In the genomic region with DNA sequence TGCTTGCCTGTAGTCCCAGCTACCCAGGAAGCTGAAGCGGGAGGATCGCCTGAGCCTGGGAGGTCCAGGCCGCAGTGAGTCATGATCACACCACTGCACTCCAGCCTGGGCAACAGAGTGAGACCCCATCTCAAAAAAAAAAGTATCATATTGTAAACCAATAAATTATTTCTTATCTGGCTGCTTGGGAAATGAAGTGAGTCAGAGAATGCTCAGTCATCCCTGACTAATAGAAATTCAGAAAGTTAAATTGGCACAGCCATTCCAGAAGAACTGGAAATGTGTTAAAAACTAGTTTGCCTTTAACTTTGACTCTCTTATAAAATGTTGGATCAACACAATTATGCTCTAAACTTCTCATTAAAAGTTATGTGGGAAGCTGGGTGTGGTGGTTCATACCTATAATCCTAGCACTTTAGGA, we compare ENCODE assay signal across 20 cellular contexts. TPM values are rescaled to one million over a fixed set of nuclear protein-coding genes. Genes with fewer than 3 reads are reported as not detected.
A peak's percentile ranks its signal among the peaks of the same experiment; 100 is the strongest.
DNase-seq lines count a peak whose midpoint lies in the region; ATAC-seq and TF ChIP-seq lines count a peak whose summit lies in the region.
"Had no signal": no experiment of that assay in that cellular context is flagged by ENCODE, and none has a peak within 500 bp of the region (broad histone marks: within the 10 kb centered on the region; RNA-seq: fewer than 3 reads in every experiment).

No MANE protein-coding gene starts in this region.

- H3K4me2 ChIP-seq in osteoblast (ENCODE audit: insufficient read depth, low read length), result peak overlapping the region; percentile 27

- no peaks in the 10 kb centered on the region for H3K27me3 ChIP-seq in osteoblast (ENCODE audit: insufficient read depth, low read length)
- H3K27me3 ChIP-seq: heart left ventricle, pancreas had no signal

- no peaks in the 10 kb centered on the region for H4K20me1 ChIP-seq in osteoblast (ENCODE audit: insufficient read depth, low read length)

- no peak overlapping the region for H3K4me3 ChIP-seq in osteoblast (ENCODE audit: insufficient read depth, low read length)
- H3K4me3 ChIP-seq: GM12878, heart left ventricle, pancreas had no signal

- intact Hi-C loops in left cardiac atrium (cut with DNase I), result no loop called here

- TF ChIP-seq CTCF in osteoblast (IDR thresholded peaks at IDR 0.05; ENCODE audit: extremely low read depth, low read depth, low read length), result no peak

- no peak overlapping the region for H2AFZ ChIP-seq in osteoblast (ENCODE audit: low read length)

- DNase-seq in GM04504 (ENCODE audit: low read depth) (peak; percentile 13), RKO (ENCODE audit: low spot score) (peak; percentile 57), osteoblast (ENCODE audit: insufficient read length, low spot score, missing footprints) (peak; percentile 88), activated gamma-delta T cell (lab: John Stamatoyannopoulos, UW) (no peak), mesenteric fat pad (ENCODE audit: low spot score) (no peak), left cardiac atrium (no peak), GDM1 (lab: John Stamatoyannopoulos, UW) (no peak)
- DNase-seq: activated CD8-positive, alpha-beta memory T cell treated with anti-CD3 and anti-CD28 coated beads, Interleukin-2, amount 50 U/mL, for 4 hours; activated naive CD4-positive, alpha-beta T cell treated with anti-CD3 and anti-CD28 coated beads, Interleukin-2, amount 10 ng/mL, durations not matched to agents 7 days and 5 days; caudate nucleus; CD4-positive, CD25-positive, alpha-beta regulatory T cell; DND-41; effector memory CD8-positive, alpha-beta T cell; heart left ventricle; NCI-H2081; NCI-H774; pancreas; SHP77 had no signal

- ATAC-seq in esophagus mucosa (peak; percentile 61), left cardiac atrium (no peak)
- ATAC-seq: effector memory CD8-positive, alpha-beta T cell; GM12878; heart left ventricle; pancreas had no signal

- H3K79me2 ChIP-seq in osteoblast (ENCODE audit: insufficient read depth, low read length), result no peaks in the 10 kb centered on the region

- peaks cover 10% of the 10 kb centered on the region for H3K4me1 ChIP-seq in osteoblast (ENCODE audit: insufficient read depth, low read length)
- H3K4me1 ChIP-seq: heart left ventricle, pancreas had no signal

- peak overlapping the region; percentile 4 for H3K27ac ChIP-seq in osteoblast (ENCODE audit: low read depth, low read length)
- H3K27ac ChIP-seq: heart left ventricle, pancreas had no signal

- H3K9me3 ChIP-seq in osteoblast (ENCODE audit: low read depth, low read length), result no peaks in the 10 kb centered on the region
- H3K9me3 ChIP-seq: heart left ventricle, pancreas had no signal

- H3K36me3 ChIP-seq in osteoblast (ENCODE audit: insufficient read depth, low read length), result no peaks in the 10 kb centered on the region
- H3K36me3 ChIP-seq: heart left ventricle, pancreas had no signal

RNA-seq across cellular contexts. Expression of gene GNE, which starts 9.8 kb away (rescaled TPM):
- 7.4 TPM for total RNA-seq in esophagus mucosa
- 25.3 TPM in 2 replicates for total RNA-seq in osteoblast
- total RNA-seq in mesenteric fat pad, result 32.8 TPM
- total RNA-seq in left cardiac atrium, result 10 to 100 TPM; 14.3 to 17.7 TPM

Comparison
In these comparisons a context has a peak if more than half of its experiments do, and no peak if none do; other contexts are left out.
1. DNase-seq: peak in GM04504 (single experiment), RKO (single experiment) and osteoblast (single experiment); none in activated gamma-delta T cell (single experiment), mesenteric fat pad (single experiment), left cardiac atrium (single experiment) and GDM1 (single experiment).